14 cellular contexts compared by ENCODE assay signal in genomic region chr16:89043636-89044393, GRCh38.
"Had no signal": no experiment of that assay in that cellular context is flagged by ENCODE, and none has a peak within 500 bp of the region (broad histone marks: within the 10 kb centered on the region; RNA-seq: fewer than 3 reads in every experiment).

No MANE protein-coding gene starts in this region.

- H3K4me1 ChIP-seq: adrenal gland, pancreas had no signal

- H3K27me3 ChIP-seq: pancreas had no signal

- H3K36me3 ChIP-seq: adrenal gland, pancreas had no signal

- H3K4me3 Mint-ChIP-seq: memory B cell; naive B cell; stimulated activated naive B cell treated with anti-CD40 and anti-IgM and Interleukin-4, amounts not matched to agents 10 μg/mL and 1 μg/mL and 100 μg/mL, for 72 hours; T-helper 1 cell treated with Interleukin-12 subunit alpha and Interleukin-12 subunit beta and Interleukin-4 antibody, amounts not matched to agents 30 μg/mL and 1 μg/mL, for 36 hours had no signal

- DNase-seq: activated gamma-delta T cell; adrenal gland; foreskin fibroblast; hypothalamus; islet precursor cell; naive B cell; stimulated activated naive B cell treated with anti-CD40 and anti-IgM and Interleukin-4, amounts not matched to agents 10 μg/mL and 1 μg/mL and 100 μg/mL, for 72 hours had no signal

- H3K27ac ChIP-seq: adrenal gland, epithelial cell of prostate, pancreas had no signal

- H3K36me3 Mint-ChIP-seq: activated naive CD4-positive, alpha-beta T cell treated with anti-CD3 and anti-CD28 coated beads, Interleukin-2, amount 50 U/mL, for 72 hours had no signal

- ATAC-seq: activated CD4-positive, CD25-positive, alpha-beta regulatory T cell treated with anti-CD3 and anti-CD28 coated beads, Interleukin-2, amount 50 U/mL, for 24 hours; activated naive CD4-positive, alpha-beta T cell treated with anti-CD3 and anti-CD28 coated beads, Interleukin-2, amount 50 U/mL, for 72 hours; left lobe of liver; pancreas; stimulated activated naive B cell treated with anti-CD40 and anti-IgM and Interleukin-4, amounts not matched to agents 10 μg/mL and 1 μg/mL and 100 μg/mL, for 72 hours had no signal

- H3K27ac Mint-ChIP-seq: memory B cell; stimulated activated naive B cell treated with anti-CD40 and anti-IgM and Interleukin-4, amounts not matched to agents 10 μg/mL and 1 μg/mL and 100 μg/mL, for 72 hours; T-helper 1 cell treated with Interleukin-12 subunit alpha and Interleukin-12 subunit beta and Interleukin-4 antibody, amounts not matched to agents 30 μg/mL and 1 μg/mL, for 36 hours had no signal

- H3K9me3 ChIP-seq: adrenal gland, pancreas had no signal

- H3K4me3 ChIP-seq: adrenal gland, pancreas had no signal

- H3K9me3 Mint-ChIP-seq: T-helper 1 cell treated with Interleukin-12 subunit alpha and Interleukin-12 subunit beta and Interleukin-4 antibody, amounts not matched to agents 30 μg/mL and 1 μg/mL, for 36 hours had no signal

- FAIRE-seq: pancreas had no signal
